ENCODE assay signal across 2 cellular contexts in the genomic region with DNA sequence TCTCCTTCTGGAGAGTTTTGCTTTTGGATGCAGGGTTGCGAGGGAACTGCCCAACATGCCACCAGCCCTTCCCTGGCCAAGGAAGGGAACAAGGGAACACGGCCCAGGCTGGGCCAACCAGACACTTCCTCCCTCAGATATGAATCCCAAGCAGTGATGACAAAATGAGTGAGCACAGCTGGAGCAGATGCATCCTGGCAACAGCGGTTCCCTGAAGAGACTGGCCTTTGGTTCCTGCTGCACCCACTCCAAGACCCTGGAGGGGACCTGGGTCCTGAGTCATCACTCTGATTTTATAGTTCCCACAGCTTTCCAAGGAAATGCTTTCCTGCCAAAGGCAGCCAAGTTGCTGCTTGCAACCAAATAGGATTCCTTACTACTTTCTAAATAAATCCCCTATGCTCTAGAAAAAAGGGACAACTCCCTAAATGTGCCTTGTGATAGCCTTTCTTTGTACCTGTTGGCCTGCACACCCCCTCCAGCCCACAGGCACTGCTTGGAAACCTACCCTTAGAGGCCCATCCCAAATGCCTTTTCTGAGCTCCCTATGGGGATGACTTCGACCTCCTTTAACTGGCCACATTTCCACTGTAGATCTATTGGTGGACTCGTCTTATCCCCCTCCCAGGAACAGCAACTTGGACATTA.
A peak's percentile ranks its signal among the peaks of the same experiment; 100 is the strongest.
TF ChIP-seq lines count a peak whose summit lies in the region.

No MANE protein-coding gene starts in this region.

TF ChIP-seq in K562, 482 proteins besides CTCF, POLR2A, EP300 and RAD21 (continued from another document and continues in another):
- TF ChIP-seq ATF3 (IDR thresholded peaks at IDR 0.05) (0 out of 2 replicates have a peak, but pooled peaks have one; percentile 34), ATF3 (CRISPR knock-in tag; conservative IDR thresholded peaks at IDR 0.05) (no peak), ZEB2 (IDR thresholded peaks at IDR 0.05) (no peak), JUND (IDR thresholded peaks at IDR 0.05; ENCODE audit: borderline replicate concordance, low read depth, low read length) (peak; percentile 16; the same call in 1 of the 2 replicates), JUND (tag; IDR thresholded peaks at IDR 0.05; ENCODE audit: borderline replicate concordance, low read depth, low read length) (no peak; the same call in 2 of the 3 replicates), PRMT5 (CRISPR knock-in tag; IDR thresholded peaks at IDR 0.05) (no peak), ZNF639 (CRISPR knock-in tag; conservative IDR thresholded peaks at IDR 0.05 in 1 of 2, IDR thresholded peaks at IDR 0.05 in 1 of 2) (0 out of 4 replicates have a peak, but pooled peaks of 1 of the 2 experiments have one; percentile 3), TFAP4 (CRISPR knock-in tag; IDR thresholded peaks at IDR 0.05; ENCODE audit: borderline replicate concordance) (peak; percentile 41; the same call in 1 of the 2 replicates), LARP7 (IDR thresholded peaks at IDR 0.05) (no peak), RBM17 (IDR thresholded peaks at IDR 0.05; ENCODE audit: borderline replicate concordance, low read depth, low read length) (no peak), SPI1 (IDR thresholded peaks at IDR 0.05; ENCODE audit: borderline replicate concordance, low read depth, low read length) (peak; percentile 86), ZFX (CRISPR knock-in tag; IDR thresholded peaks at IDR 0.05) (no peak; the same call in 1 of the 2 replicates), TCF7L2 (IDR thresholded peaks at IDR 0.05; ENCODE audit: low read depth, low read length) (no peak), TSHZ1 (CRISPR knock-in tag; IDR thresholded peaks at IDR 0.05) (peak; percentile 56; the same call in 1 of the 2 replicates), NBN (IDR thresholded peaks at IDR 0.05; ENCODE audit: low read depth) (no peak), CBFA2T2 (conservative IDR thresholded peaks at IDR 0.05) (0 out of 2 replicates have a peak, but pooled peaks have one; percentile 5), SRSF7 (optimal IDR thresholded peaks at IDR 0.05; ENCODE audit: low read depth, low read length) (no peak), EGR1 (conservative IDR thresholded peaks at IDR 0.05) (no peak), BMI1 (IDR thresholded peaks at IDR 0.05; ENCODE audit: low read length) (no peak), MYNN (IDR thresholded peaks at IDR 0.05) (peak; percentile 46; the same call in 1 of the 2 replicates), MYNN (CRISPR knock-in tag; IDR thresholded peaks at IDR 0.05) (no peak), ZFP30 (CRISPR knock-in tag; IDR thresholded peaks at IDR 0.05; ENCODE audit: borderline replicate concordance) (no peak)
- TF ChIP-seq, protein P1, sequence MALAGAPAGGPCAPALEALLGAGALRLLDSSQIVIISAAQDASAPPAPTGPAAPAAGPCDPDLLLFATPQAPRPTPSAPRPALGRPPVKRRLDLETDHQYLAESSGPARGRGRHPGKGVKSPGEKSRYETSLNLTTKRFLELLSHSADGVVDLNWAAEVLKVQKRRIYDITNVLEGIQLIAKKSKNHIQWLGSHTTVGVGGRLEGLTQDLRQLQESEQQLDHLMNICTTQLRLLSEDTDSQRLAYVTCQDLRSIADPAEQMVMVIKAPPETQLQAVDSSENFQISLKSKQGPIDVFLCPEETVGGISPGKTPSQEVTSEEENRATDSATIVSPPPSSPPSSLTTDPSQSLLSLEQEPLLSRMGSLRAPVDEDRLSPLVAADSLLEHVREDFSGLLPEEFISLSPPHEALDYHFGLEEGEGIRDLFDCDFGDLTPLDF (CRISPR knock-in tag; IDR thresholded peaks at IDR 0.05), result 0 out of 2 replicates have a peak, but pooled peaks have one; percentile 10

TF ChIP-seq in liver, 16 proteins besides CTCF, POLR2A, EP300 and RAD21 (continued from another document):
- TF ChIP-seq, protein P2, sequence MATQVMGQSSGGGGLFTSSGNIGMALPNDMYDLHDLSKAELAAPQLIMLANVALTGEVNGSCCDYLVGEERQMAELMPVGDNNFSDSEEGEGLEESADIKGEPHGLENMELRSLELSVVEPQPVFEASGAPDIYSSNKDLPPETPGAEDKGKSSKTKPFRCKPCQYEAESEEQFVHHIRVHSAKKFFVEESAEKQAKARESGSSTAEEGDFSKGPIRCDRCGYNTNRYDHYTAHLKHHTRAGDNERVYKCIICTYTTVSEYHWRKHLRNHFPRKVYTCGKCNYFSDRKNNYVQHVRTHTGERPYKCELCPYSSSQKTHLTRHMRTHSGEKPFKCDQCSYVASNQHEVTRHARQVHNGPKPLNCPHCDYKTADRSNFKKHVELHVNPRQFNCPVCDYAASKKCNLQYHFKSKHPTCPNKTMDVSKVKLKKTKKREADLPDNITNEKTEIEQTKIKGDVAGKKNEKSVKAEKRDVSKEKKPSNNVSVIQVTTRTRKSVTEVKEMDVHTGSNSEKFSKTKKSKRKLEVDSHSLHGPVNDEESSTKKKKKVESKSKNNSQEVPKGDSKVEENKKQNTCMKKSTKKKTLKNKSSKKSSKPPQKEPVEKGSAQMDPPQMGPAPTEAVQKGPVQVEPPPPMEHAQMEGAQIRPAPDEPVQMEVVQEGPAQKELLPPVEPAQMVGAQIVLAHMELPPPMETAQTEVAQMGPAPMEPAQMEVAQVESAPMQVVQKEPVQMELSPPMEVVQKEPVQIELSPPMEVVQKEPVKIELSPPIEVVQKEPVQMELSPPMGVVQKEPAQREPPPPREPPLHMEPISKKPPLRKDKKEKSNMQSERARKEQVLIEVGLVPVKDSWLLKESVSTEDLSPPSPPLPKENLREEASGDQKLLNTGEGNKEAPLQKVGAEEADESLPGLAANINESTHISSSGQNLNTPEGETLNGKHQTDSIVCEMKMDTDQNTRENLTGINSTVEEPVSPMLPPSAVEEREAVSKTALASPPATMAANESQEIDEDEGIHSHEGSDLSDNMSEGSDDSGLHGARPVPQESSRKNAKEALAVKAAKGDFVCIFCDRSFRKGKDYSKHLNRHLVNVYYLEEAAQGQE (IDR thresholded peaks at IDR 0.05), result peak; percentile 18
- no peak for TF ChIP-seq TAF1 (conservative IDR thresholded peaks at IDR 0.05)
